Comparison of ENCODE assay signal across 8 cellular contexts in the genomic region with DNA sequence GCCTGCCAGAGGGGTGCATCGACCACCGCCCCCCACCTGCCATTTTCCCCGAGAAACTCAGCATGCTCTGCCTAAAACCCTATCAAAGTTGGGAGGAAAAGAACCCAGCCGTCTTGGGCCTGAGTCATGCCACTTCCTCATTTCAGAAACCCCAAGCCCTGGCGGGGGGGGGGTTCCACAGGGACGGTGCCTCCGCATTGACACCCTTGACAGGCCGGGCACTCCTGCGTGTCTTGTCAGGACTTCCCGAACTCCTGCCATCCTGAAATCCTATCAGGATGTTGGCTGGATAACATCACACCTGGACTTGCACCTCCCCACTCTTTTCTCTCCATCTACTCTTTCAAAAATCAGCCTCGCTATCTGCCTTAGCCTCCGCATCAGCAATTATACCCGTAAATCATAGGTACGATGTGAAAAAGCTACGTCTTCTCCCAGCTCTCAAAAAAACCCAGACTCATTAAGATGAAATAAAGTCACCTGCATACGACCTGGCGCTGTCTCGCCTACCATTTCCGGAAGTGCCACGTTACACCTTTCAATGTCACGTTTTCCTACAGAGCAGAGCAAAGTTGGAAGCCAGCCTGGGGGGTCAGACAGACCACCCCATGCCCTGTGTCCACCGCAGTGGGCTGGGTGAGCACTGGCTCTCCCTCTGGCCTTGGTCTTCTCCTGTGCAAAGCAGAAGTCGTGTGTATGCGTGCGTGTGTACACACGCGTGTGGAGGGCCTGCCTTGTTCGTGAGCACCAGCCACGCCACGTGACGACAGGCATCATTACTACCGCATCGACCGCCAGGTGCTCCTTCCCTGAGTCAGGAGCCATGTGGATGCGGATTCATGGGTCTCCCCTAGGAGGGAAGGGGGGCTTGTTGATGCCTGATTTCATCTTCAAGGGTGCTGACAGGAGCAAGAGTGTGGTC.
DNase-seq lines count a peak whose midpoint lies in the region; ATAC-seq and TF ChIP-seq lines count a peak whose summit lies in the region.

No MANE protein-coding gene starts in this region.

- peak overlapping the region in 1 of 2 donors; percentile 8 for H3K4me3 ChIP-seq in stomach smooth muscle (ENCODE audit: low read length in 2 of 2)

- POLR2A ChIA-PET in activated B cell treated with CpG ODN at 0.5 μM for 24 hours (lab: Charles Lee), result interaction anchor here (0.5 to 2.5 kb wide), 11 partner anchors 25 to 553 kb away, joined by 3 to 13 read pairs (median 5); no protein-coding TSS in a partner anchor

- no peaks in the 10 kb centered on the region for H3K9me3 Mint-ChIP-seq in activated B cell treated with CpG ODN at 0.5 μM for 24 hours

- H3K4me1 Mint-ChIP-seq in activated B cell treated with CpG ODN at 0.5 μM for 24 hours, result peaks cover 47% of the 10 kb centered on the region

- peak; percentile 77 for ATAC-seq in activated B cell treated with CpG ODN at 0.5 μM for 24 hours (ENCODE audit: low read depth)

- H3K9me3 ChIP-seq in stomach smooth muscle (ENCODE audit: control insufficient read depth in 2 of 2, low read length in 2 of 2), result no peaks in the 10 kb centered on the region

- DNase-seq in NCI-H510A (lab: John Stamatoyannopoulos, UW) (peak; percentile 14), NCI-H510A treated with DMSO at 0.1 percent for 48 hours (lab: John Stamatoyannopoulos, UW) (no peak), HPDE6-E6E7 (ENCODE audit: extremely low spot score) (peak; percentile 81), activated B cell treated with CpG ODN at 0.5 μM for 24 hours (peak; percentile 73), mucosa of gallbladder (ENCODE audit: low spot score) (peak; percentile 62), SW480 (ENCODE audit: low spot score) (no peak)
- peak; percentile 24 for DNase-seq in central memory CD4-positive, alpha-beta T cell

- peaks cover 89% of the 10 kb centered on the region for H3K4me1 ChIP-seq in stomach smooth muscle (ENCODE audit: control insufficient read depth, insufficient read depth, low read length)

- CTCF ChIA-PET in activated B cell treated with CpG ODN at 0.5 μM for 24 hours (lab: Charles Lee), result interaction anchor here (1.0 to 1.4 kb wide), 3 partner anchors 8 to 380 kb away, joined by 3 to 5 read pairs (median 3); no protein-coding TSS in a partner anchor

- peak overlapping the region; percentile 79 for H3K27ac Mint-ChIP-seq in activated B cell treated with CpG ODN at 0.5 μM for 24 hours

- peaks cover 27% of the 10 kb centered on the region for H3K36me3 Mint-ChIP-seq in activated B cell treated with CpG ODN at 0.5 μM for 24 hours (ENCODE audit: low read depth)

- no peak overlapping the region for H3K9ac ChIP-seq in stomach smooth muscle (ENCODE audit: low read length in 2 of 2)

- no peaks in the 10 kb centered on the region for H3K27me3 ChIP-seq in stomach smooth muscle (ENCODE audit: control insufficient read depth in 1 of 2, insufficient read depth in 2 of 2, low read length in 2 of 2)

- no peaks in the 10 kb centered on the region for H3K27me3 Mint-ChIP-seq in activated B cell treated with CpG ODN at 0.5 μM for 24 hours

- TF ChIP-seq CTCF in activated B cell treated with CpG ODN at 0.5 μM for 24 hours (IDR thresholded peaks at IDR 0.05), result no peak

- H3K27ac ChIP-seq in stomach smooth muscle (ENCODE audit: low read length), result peak overlapping the region; percentile 88

- peaks cover 0 to 2% of the 10 kb centered on the region in 2 donors for H3K36me3 ChIP-seq in stomach smooth muscle (ENCODE audit: control insufficient read depth in 2 of 2, insufficient read depth in 2 of 2, low read length in 2 of 2)

- intact Hi-C loops in activated B cell treated with CpG ODN at 0.5 μM for 24 hours (cut with micrococcal nuclease), result loop anchor here (1.0 to 10.0 kb wide), 8 partner anchors 62 to 513 kb away; a partner anchor contains a TSS

- H3K4me3 Mint-ChIP-seq in activated B cell treated with CpG ODN at 0.5 μM for 24 hours, result peak overlapping the region; percentile 83

Comparison
In these comparisons a context has a peak if more than half of its experiments do, and no peak if none do; other contexts are left out.
1. DNase-seq: peak in NCI-H510A (single experiment), HPDE6-E6E7 (single experiment), activated B cell treated with CpG ODN at 0.5 μM for 24 hours (single experiment), central memory CD4-positive, alpha-beta T cell (single experiment) and mucosa of gallbladder (single experiment); none in NCI-H510A treated with DMSO at 0.1 percent for 48 hours (single experiment) and SW480 (single experiment).